Comparison of ENCODE assay signal across 8 cellular contexts in genomic region chr9:72271617-72272478, GRCh38.
DNase-seq lines count a peak whose midpoint lies in the region; ATAC-seq and TF ChIP-seq lines count a peak whose summit lies in the region.

No MANE protein-coding gene starts in this region.

- TF ChIP-seq POLR2A in gastrocnemius medialis (IDR thresholded peaks at IDR 0.05): no peak

- H3K4me3 Mint-ChIP-seq in activated naive CD8-positive, alpha-beta T cell treated with anti-CD3 and anti-CD28 coated beads, Interleukin-2, amount 50 U/mL, for 24 hours: no peak overlapping the region

- in situ Hi-C loops in gastrocnemius medialis (cut with MboI; ENCODE audit: low sequenced_read_pairs in 4 of 4): loop anchor here (5.0 to 25.0 kb wide), 6 partner anchors 230 to 553 kb away; no protein-coding TSS in a partner anchor

- no peaks in the 10 kb centered on the region for H3K79me2 ChIP-seq in OCI-LY1 (ENCODE audit: insufficient read depth, low read length)

- no peak overlapping the region for H2AFZ ChIP-seq in OCI-LY1 (ENCODE audit: low read length)

- no peak overlapping the region for H3K4me3 ChIP-seq in AG10803 (ENCODE audit: low read length)
- H3K4me3 ChIP-seq in OCI-LY1 (ENCODE audit: low read depth, low read length, poor library complexity, severe bottlenecking): no peak overlapping the region
- H3K4me3 ChIP-seq in heart right ventricle: no peak overlapping the region
- H3K4me3 ChIP-seq in gastrocnemius medialis: no peak overlapping the region

- H3K36me3 Mint-ChIP-seq in activated naive CD8-positive, alpha-beta T cell treated with anti-CD3 and anti-CD28 coated beads, Interleukin-2, amount 50 U/mL, for 24 hours (ENCODE audit: low read depth): no peaks in the 10 kb centered on the region

- H3K9me3 ChIP-seq in OCI-LY1 (ENCODE audit: low read length) (no peaks in the 10 kb centered on the region), heart right ventricle (no peaks in the 10 kb centered on the region), gastrocnemius medialis (no peaks in the 10 kb centered on the region)

- H3K9ac ChIP-seq in OCI-LY1 (ENCODE audit: low read length): no peak overlapping the region

- H3K4me1 Mint-ChIP-seq in activated naive CD8-positive, alpha-beta T cell treated with anti-CD3 and anti-CD28 coated beads, Interleukin-2, amount 50 U/mL, for 24 hours: no peaks in the 10 kb centered on the region

- DNase-seq in AG10803 (ENCODE audit: low read depth) (peak; percentile 48), heart right ventricle (peak in 1 of 2 donors; percentile 55), gastrocnemius medialis (peak in 1 of 2 donors; percentile 15)
- DNase-seq in activated naive CD8-positive, alpha-beta T cell treated with anti-CD3 and anti-CD28 coated beads, Interleukin-2, amount 50 U/mL, for 24 hours: peak; percentile 51

- H3K27me3 ChIP-seq in OCI-LY1 (ENCODE audit: insufficient read depth, low read length): no peaks in the 10 kb centered on the region
- H3K27me3 ChIP-seq in heart right ventricle: peaks cover 0 to 2% (median 0%) of the 10 kb centered on the region in 7 donors
- no peaks in the 10 kb centered on the region for H3K27me3 ChIP-seq in gastrocnemius medialis

- intact Hi-C loops in heart right ventricle (cut with DNase I) (loop anchor here (1.0 to 10.0 kb wide), 6 partner anchors 230 to 467 kb away; no protein-coding TSS in a partner anchor), gastrocnemius medialis (cut with DNase I; ENCODE audit: low total_unique reads) (loop anchor here (1.0 kb wide), 1 partner anchor 233 kb away; no protein-coding TSS in a partner anchor)

- no peaks in the 10 kb centered on the region for H3K4me1 ChIP-seq in OCI-LY1 (ENCODE audit: insufficient read depth, low read length, severe bottlenecking)
- H3K4me1 ChIP-seq in heart right ventricle: no peaks in the 10 kb centered on the region
- no peaks in the 10 kb centered on the region for H3K4me1 ChIP-seq in gastrocnemius medialis

- H3K9me2 ChIP-seq in OCI-LY1 (ENCODE audit: low read depth, low read length): no peaks in the 10 kb centered on the region

- ATAC-seq in HG03103 (IDR thresholded peaks at IDR 0.05; ENCODE audit: low read depth, unreplicated experiment) (peak; percentile 48), heart right ventricle (peak in 1 of 8 donors; percentile 67), gastrocnemius medialis (peak; percentile 69 to 73), HG03521 (IDR thresholded peaks at IDR 0.05; ENCODE audit: unreplicated experiment) (no peak)
- ATAC-seq in activated naive CD8-positive, alpha-beta T cell treated with anti-CD3 and anti-CD28 coated beads, Interleukin-2, amount 50 U/mL, for 24 hours: no peak

- H3K9me3 Mint-ChIP-seq in activated naive CD8-positive, alpha-beta T cell treated with anti-CD3 and anti-CD28 coated beads, Interleukin-2, amount 50 U/mL, for 24 hours: no peaks in the 10 kb centered on the region

- H3K27ac Mint-ChIP-seq in activated naive CD8-positive, alpha-beta T cell treated with anti-CD3 and anti-CD28 coated beads, Interleukin-2, amount 50 U/mL, for 24 hours: no peak overlapping the region

- no peak overlapping the region for H3K27ac ChIP-seq in OCI-LY1 (ENCODE audit: low read depth, low read length, poor library complexity, severe bottlenecking)
- no peak overlapping the region for H3K27ac ChIP-seq in heart right ventricle
- H3K27ac ChIP-seq in gastrocnemius medialis: no peak overlapping the region

- peak; percentile 93 for TF ChIP-seq CTCF in AG10803 (conservative IDR thresholded peaks at IDR 0.05; ENCODE audit: low read length)
- TF ChIP-seq CTCF in GM12873 (IDR thresholded peaks at IDR 0.05; ENCODE audit: insufficient read depth, low read depth, low read length, missing control alignments): peak; percentile 75
- TF ChIP-seq CTCF in OCI-LY1 (IDR thresholded peaks at IDR 0.05; ENCODE audit: low read length): peak; percentile 71
- TF ChIP-seq CTCF in heart right ventricle (IDR thresholded peaks at IDR 0.05): peak; percentile 66 to 95 (median 89)
- peak; percentile 72 to 90 (median 75) for TF ChIP-seq CTCF in gastrocnemius medialis (IDR thresholded peaks at IDR 0.05 in 4 of 5, conservative IDR thresholded peaks at IDR 0.05 in 1 of 5)

- H3K36me3 ChIP-seq in OCI-LY1 (ENCODE audit: insufficient read depth, low read length): no peaks in the 10 kb centered on the region
- H3K36me3 ChIP-seq in heart right ventricle: no peaks in the 10 kb centered on the region
- no peaks in the 10 kb centered on the region for H3K36me3 ChIP-seq in gastrocnemius medialis

- H4K20me1 ChIP-seq in OCI-LY1 (ENCODE audit: insufficient read depth, low read length): no peaks in the 10 kb centered on the region

- no peak overlapping the region for H3K4me2 ChIP-seq in OCI-LY1 (ENCODE audit: low read length)

- no peaks in the 10 kb centered on the region for H3F3A ChIP-seq in OCI-LY1 (ENCODE audit: insufficient read depth, low read length)

- 42 to 43% methylated on average over 9 of the region's 9 CpGs for WGBS in heart right ventricle, 2 donors

- H3K27me3 Mint-ChIP-seq in activated naive CD8-positive, alpha-beta T cell treated with anti-CD3 and anti-CD28 coated beads, Interleukin-2, amount 50 U/mL, for 24 hours: peaks cover 2% of the 10 kb centered on the region

Comparison
In these comparisons a context has a peak if more than half of its experiments do, and no peak if none do; other contexts are left out.
1. ATAC-seq: peak in HG03103 (single experiment) and gastrocnemius medialis (2 of 2); none in activated naive CD8-positive, alpha-beta T cell treated with anti-CD3 and anti-CD28 coated beads, Interleukin-2, amount 50 U/mL, for 24 hours (single experiment) and HG03521 (single experiment).
2. Peak in every context shown above with its lines, with median percentiles within 50 percentile points of each other: CTCF ChIP-seq.